Comparison of ENCODE assay signal across 29 cellular contexts in genomic region chr16:84319146-84319760, GRCh38. TPM values are rescaled to one million over a fixed set of nuclear protein-coding genes. Genes with fewer than 3 reads are reported as not detected.
"Had no signal": no experiment of that assay in that cellular context is flagged by ENCODE, and none has a peak within 500 bp of the region (broad histone marks: within the 10 kb centered on the region; RNA-seq: fewer than 3 reads in every experiment).

No MANE protein-coding gene starts in this region.

- H3K9me3 ChIP-seq: neutrophil, pancreas, right lobe of liver, thyroid gland had no signal

- H3K4me1 ChIP-seq: gastroesophageal sphincter, heart left ventricle, left lung, pancreas, right lobe of liver, stomach, thyroid gland had no signal

- H3K4me2 ChIP-seq: hepatocyte, smooth muscle cell had no signal

- H3K27me3 ChIP-seq: dorsolateral prefrontal cortex, hepatocyte, right lobe of liver, thyroid gland had no signal

- H3K36me3 ChIP-seq: heart left ventricle, left lung, neutrophil, pancreas, right lobe of liver, thyroid gland had no signal

- H2AFZ ChIP-seq: hepatocyte had no signal

- DNase-seq: cerebellar nuclear complex; effector CD4-positive, alpha-beta T cell; foreskin fibroblast; heart left ventricle; left cardiac atrium; left lung; mesendoderm; midbrain; naive thymus-derived CD4-positive, alpha-beta T cell; nephron progenitor cell; pancreas; stimulated activated CD4-positive, alpha-beta T cell treated with anti-CD3 and anti-CD28 coated beads, Interleukin-12 subunit alpha, Interleukin-12 subunit beta, amount 100 ng/mL, for 4 hours; stimulated activated CD4-positive, alpha-beta T cell treated with anti-CD3 and anti-CD28 coated beads, Interleukin-1b, Interleukin-23, amount 100 ng/mL, for 48 hours; stimulated activated CD4-positive, alpha-beta T cell treated with anti-CD3 and anti-CD28 coated beads, Interleukin-4, amount 100 ng/mL, for 1 hour; stimulated activated CD8-positive, alpha-beta memory T cell treated with anti-CD3 and anti-CD28 coated beads, Interleukin-4, amount 100 ng/mL, for 48 hours; stimulated activated naive CD4-positive, alpha-beta T cell treated with Interleukin-2 at 50 U/mL for 16 hours; stomach; thyroid gland; trophoblast cell had no signal

- ATAC-seq: esophagus mucosa; gastroesophageal sphincter; heart left ventricle; left cardiac atrium; left lung; naive thymus-derived CD4-positive, alpha-beta T cell; pancreas had no signal

- H3K4me3 ChIP-seq: dorsolateral prefrontal cortex, gastroesophageal sphincter, heart left ventricle, hepatocyte, left lung, pancreas, right lobe of liver, smooth muscle cell, stomach, thyroid gland had no signal

- H3K27ac ChIP-seq: dorsolateral prefrontal cortex, epithelial cell of prostate, gastroesophageal sphincter, heart left ventricle, hepatocyte, left lung, neutrophil, pancreas, right lobe of liver, stomach, thyroid gland had no signal

RNA-seq across cellular contexts. Expression of gene WFDC1, which starts 24.6 kb away (rescaled TPM):
- total RNA-seq: lung microvascular endothelial cell; naive thymus-derived CD4-positive, alpha-beta T cell had no signal
- polyA plus RNA-seq: naive thymus-derived CD4-positive, alpha-beta T cell had no signal

RNA-seq across cellular contexts. Expression of gene ATP2C2, which starts 49.1 kb away (rescaled TPM):
- total RNA-seq: heart left ventricle; left cardiac atrium; naive thymus-derived CD4-positive, alpha-beta T cell; subcutaneous adipose tissue had no signal
